1 cellular context compared by ENCODE assay signal in the genomic region with DNA sequence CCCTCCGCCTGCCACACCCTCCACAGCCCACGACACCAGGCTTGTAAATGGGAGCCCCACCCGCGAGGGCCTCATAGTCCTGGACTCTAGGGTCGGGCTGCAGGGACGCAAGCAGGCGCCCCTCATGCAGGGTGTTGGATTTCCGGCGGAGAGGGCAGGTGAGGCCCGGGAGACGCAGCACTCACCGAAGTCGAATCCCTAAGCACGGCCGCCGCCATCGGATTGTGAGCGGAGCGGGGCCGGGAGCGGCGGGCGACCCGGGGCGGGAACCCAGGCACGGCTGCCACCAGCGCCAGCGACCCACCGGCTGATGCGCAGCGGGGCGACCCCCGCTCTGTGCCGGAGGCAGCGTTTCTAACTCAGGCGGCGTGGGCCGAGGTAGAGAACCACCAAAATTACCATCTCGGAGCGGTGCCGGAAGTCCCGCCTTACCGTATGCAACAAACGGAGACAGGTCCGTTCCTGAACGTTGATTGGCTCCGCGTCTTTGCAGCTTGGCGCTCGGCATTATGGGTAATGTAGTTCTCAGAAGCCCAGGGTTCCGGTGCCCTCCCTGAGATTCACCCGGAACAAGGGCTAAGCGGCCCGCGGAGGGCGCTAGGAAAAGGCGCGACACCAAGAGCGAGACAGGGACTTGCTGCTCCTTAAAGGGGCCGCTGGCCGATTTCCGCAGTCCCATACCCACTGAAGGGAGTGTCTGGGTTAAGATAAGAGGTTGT.
TF ChIP-seq lines count a peak whose summit lies in the region.

Gene ZNF416 (minus strand): TSS at position 425 of the 719 bp plus-strand sequence. CDS start 207 bp downstream, at position 218.

TF ChIP-seq in GM23338, 12 proteins besides CTCF, POLR2A, EP300 and RAD21 (continued from another document):
- TF ChIP-seq, protein P1, sequence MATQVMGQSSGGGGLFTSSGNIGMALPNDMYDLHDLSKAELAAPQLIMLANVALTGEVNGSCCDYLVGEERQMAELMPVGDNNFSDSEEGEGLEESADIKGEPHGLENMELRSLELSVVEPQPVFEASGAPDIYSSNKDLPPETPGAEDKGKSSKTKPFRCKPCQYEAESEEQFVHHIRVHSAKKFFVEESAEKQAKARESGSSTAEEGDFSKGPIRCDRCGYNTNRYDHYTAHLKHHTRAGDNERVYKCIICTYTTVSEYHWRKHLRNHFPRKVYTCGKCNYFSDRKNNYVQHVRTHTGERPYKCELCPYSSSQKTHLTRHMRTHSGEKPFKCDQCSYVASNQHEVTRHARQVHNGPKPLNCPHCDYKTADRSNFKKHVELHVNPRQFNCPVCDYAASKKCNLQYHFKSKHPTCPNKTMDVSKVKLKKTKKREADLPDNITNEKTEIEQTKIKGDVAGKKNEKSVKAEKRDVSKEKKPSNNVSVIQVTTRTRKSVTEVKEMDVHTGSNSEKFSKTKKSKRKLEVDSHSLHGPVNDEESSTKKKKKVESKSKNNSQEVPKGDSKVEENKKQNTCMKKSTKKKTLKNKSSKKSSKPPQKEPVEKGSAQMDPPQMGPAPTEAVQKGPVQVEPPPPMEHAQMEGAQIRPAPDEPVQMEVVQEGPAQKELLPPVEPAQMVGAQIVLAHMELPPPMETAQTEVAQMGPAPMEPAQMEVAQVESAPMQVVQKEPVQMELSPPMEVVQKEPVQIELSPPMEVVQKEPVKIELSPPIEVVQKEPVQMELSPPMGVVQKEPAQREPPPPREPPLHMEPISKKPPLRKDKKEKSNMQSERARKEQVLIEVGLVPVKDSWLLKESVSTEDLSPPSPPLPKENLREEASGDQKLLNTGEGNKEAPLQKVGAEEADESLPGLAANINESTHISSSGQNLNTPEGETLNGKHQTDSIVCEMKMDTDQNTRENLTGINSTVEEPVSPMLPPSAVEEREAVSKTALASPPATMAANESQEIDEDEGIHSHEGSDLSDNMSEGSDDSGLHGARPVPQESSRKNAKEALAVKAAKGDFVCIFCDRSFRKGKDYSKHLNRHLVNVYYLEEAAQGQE (IDR thresholded peaks at IDR 0.05; ENCODE audit: unreplicated experiment): no peak
- TF ChIP-seq ZNF462 (CRISPR knock-in tag; IDR thresholded peaks at IDR 0.05): no peak
TF ChIP-seq in GM23338: peak in this region for 3.
